ENCODE assay signal across 32 cellular contexts in the genomic region with DNA sequence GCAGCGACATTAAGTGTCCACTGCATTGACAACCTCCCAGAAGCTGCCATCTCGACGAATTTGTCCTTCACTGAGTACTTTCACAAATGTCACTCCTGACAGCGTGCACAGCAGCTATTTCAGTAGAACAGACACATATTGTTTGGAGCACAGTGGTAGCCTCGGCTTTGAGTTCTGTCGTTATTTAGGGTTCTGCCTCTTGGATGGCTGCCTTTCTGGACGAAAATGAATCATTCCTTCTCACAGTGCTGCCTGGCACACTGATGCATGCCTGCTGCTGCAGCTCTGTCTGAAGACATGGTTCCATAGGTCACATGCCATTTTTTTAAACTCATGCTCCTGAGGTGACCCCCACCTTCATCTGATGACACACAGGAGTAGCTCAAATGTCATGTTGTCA.
DNase-seq lines count a peak whose midpoint lies in the region; ATAC-seq and TF ChIP-seq lines count a peak whose summit lies in the region.
"Had no signal": no experiment of that assay in that cellular context is flagged by ENCODE, and none has a peak within 500 bp of the region (broad histone marks: within the 10 kb centered on the region; RNA-seq: fewer than 3 reads in every experiment).

No MANE protein-coding gene starts in this region.

- ATAC-seq in left ventricle myocardium superior (peak; percentile 62), WTC11 (no peak), upper lobe of left lung (ENCODE audit: low FRiP score in 2 of 2) (no peak)
- ATAC-seq: A549; left lobe of liver; stimulated activated effector memory CD8-positive, alpha-beta T cell treated with anti-CD3 and anti-CD28 coated beads, Interleukin-12 subunit alpha, Interleukin-12 subunit beta, amount 100 ng/mL, for 72 hours had no signal

- no peaks in the 10 kb centered on the region for H3K36me3 Mint-ChIP-seq in WTC11
- H3K36me3 Mint-ChIP-seq: activated CD4-positive, alpha-beta memory T cell treated with anti-CD3 and anti-CD28 coated beads for 36 hours; activated naive CD4-positive, alpha-beta T cell treated with anti-CD3 and anti-CD28 coated beads, Interleukin-2, amount 50 U/mL, for 24 hours; naive B cell; stimulated activated effector memory CD8-positive, alpha-beta T cell treated with anti-CD3 and anti-CD28 coated beads, Interleukin-12 subunit alpha, Interleukin-12 subunit beta, amount 100 ng/mL, for 72 hours had no signal

- H3K27ac Mint-ChIP-seq in WTC11, result no peak overlapping the region
- H3K27ac Mint-ChIP-seq: activated CD4-positive, alpha-beta memory T cell treated with anti-CD3 and anti-CD28 coated beads for 36 hours; activated naive CD4-positive, alpha-beta T cell treated with anti-CD3 and anti-CD28 coated beads, Interleukin-2, amount 50 U/mL, for 24 hours; B cell; naive B cell; stimulated activated effector memory CD8-positive, alpha-beta T cell treated with anti-CD3 and anti-CD28 coated beads, Interleukin-12 subunit alpha, Interleukin-12 subunit beta, amount 100 ng/mL, for 72 hours; T-helper 1 cell treated with Interleukin-12 subunit alpha and Interleukin-12 subunit beta and Interleukin-4 antibody, amounts not matched to agents 30 μg/mL and 1 μg/mL, for 36 hours had no signal

- H3K27ac ChIP-seq in upper lobe of left lung, result no peak overlapping the region
- H3K27ac ChIP-seq: A549, GM23248, heart right ventricle, HL-60, Peyer's patch, SK-N-MC, uterus had no signal

- DNase-seq in left ventricle myocardium superior (no peak), cardiac septum (ENCODE audit: low spot score) (no peak), globus pallidus (ENCODE audit: low spot score) (peak; percentile 85), nucleus accumbens (lab: John Stamatoyannopoulos, UW) (peak in 36 of 56 donors; percentile 5 to 74 (median 33)), WTC11 (ENCODE audit: low spot score) (no peak), BE2C (no peak), upper lobe of left lung (no peak)
- no peak for DNase-seq in stimulated activated CD4-positive, alpha-beta T cell treated with anti-CD3 and anti-CD28 coated beads, Interleukin-1b, Interleukin-23, amount 100 ng/mL, for 48 hours
- DNase-seq: activated CD4-positive, alpha-beta memory T cell treated with anti-CD3 and anti-CD28 coated beads for 36 hours; activated CD4-positive, CD25-positive, alpha-beta regulatory T cell treated with anti-CD3 and anti-CD28 coated beads, Interleukin-2, amount 50 U/mL, for 72 hours; activated CD8-positive, alpha-beta memory T cell treated with anti-CD3 and anti-CD28 coated beads, Interleukin-2, amount 50 U/mL, for 48 hours; aorta; GM23248; heart right ventricle; naive B cell; NCI-H1417; NCI-H2029 treated with DMSO at 0.1 percent for 48 hours; NCI-H2227 treated with DMSO at 0.1 percent for 48 hours; NCI-H526 treated with DMSO at 0.1 percent for 48 hours; Peyer's patch; right cardiac atrium; stimulated activated CD4-positive, alpha-beta T cell treated with anti-CD3 and anti-CD28 coated beads, Interleukin-4, amount 100 ng/mL, for 24 hours; uterus had no signal

- POLR2A ChIA-PET in WTC11 (lab: Charles Lee), result no interaction called here

- H3K36me3 ChIP-seq in BE2C, result no peaks in the 10 kb centered on the region
- no peaks in the 10 kb centered on the region for H3K36me3 ChIP-seq in upper lobe of left lung
- H3K36me3 ChIP-seq: heart right ventricle, Peyer's patch, uterus had no signal

- no peak for TF ChIP-seq EP300 in upper lobe of left lung (IDR thresholded peaks at IDR 0.05)

- H3K4me3 ChIP-seq in BE2C (ENCODE audit: low read depth, low read length), result no peak overlapping the region
- no peak overlapping the region for H3K4me3 ChIP-seq in upper lobe of left lung
- H3K4me3 ChIP-seq: A549, GM23248, heart right ventricle, Peyer's patch, SK-N-MC, uterus had no signal

- H3K9me3 ChIP-seq in BE2C, result no peaks in the 10 kb centered on the region
- no peaks in the 10 kb centered on the region for H3K9me3 ChIP-seq in upper lobe of left lung
- H3K9me3 ChIP-seq: A549, Peyer's patch, uterus had no signal

- no peaks in the 10 kb centered on the region for H3K27me3 Mint-ChIP-seq in WTC11 (ENCODE audit: low read depth)
- H3K27me3 Mint-ChIP-seq: activated CD4-positive, alpha-beta memory T cell treated with anti-CD3 and anti-CD28 coated beads for 36 hours; activated naive CD4-positive, alpha-beta T cell treated with anti-CD3 and anti-CD28 coated beads, Interleukin-2, amount 50 U/mL, for 24 hours; B cell; central memory CD8-positive, alpha-beta T cell; naive B cell had no signal

- no peak overlapping the region for H3K4me3 Mint-ChIP-seq in WTC11
- H3K4me3 Mint-ChIP-seq: activated CD4-positive, alpha-beta memory T cell treated with anti-CD3 and anti-CD28 coated beads for 36 hours; activated naive CD4-positive, alpha-beta T cell treated with anti-CD3 and anti-CD28 coated beads, Interleukin-2, amount 50 U/mL, for 24 hours; B cell; central memory CD8-positive, alpha-beta T cell; naive B cell; stimulated activated effector memory CD8-positive, alpha-beta T cell treated with anti-CD3 and anti-CD28 coated beads, Interleukin-12 subunit alpha, Interleukin-12 subunit beta, amount 100 ng/mL, for 72 hours; T-helper 1 cell treated with Interleukin-12 subunit alpha and Interleukin-12 subunit beta and Interleukin-4 antibody, amounts not matched to agents 30 μg/mL and 1 μg/mL, for 36 hours had no signal

- intact Hi-C loops in left ventricle myocardium superior (cut with micrococcal nuclease) (no loop called here), cardiac septum (cut with DNase I) (no loop called here)

- no peak for TF ChIP-seq POLR2A in upper lobe of left lung (IDR thresholded peaks at IDR 0.05)

- CTCF ChIA-PET in WTC11 (lab: Charles Lee), result no interaction called here

- no peaks in the 10 kb centered on the region for H3K4me1 ChIP-seq in BE2C
- no peaks in the 10 kb centered on the region for H3K4me1 ChIP-seq in upper lobe of left lung
- H3K4me1 ChIP-seq: A549, heart right ventricle, Peyer's patch, uterus had no signal

- H3K9me3 Mint-ChIP-seq in WTC11, result peaks cover 18% of the 10 kb centered on the region
- H3K9me3 Mint-ChIP-seq: activated CD4-positive, alpha-beta memory T cell treated with anti-CD3 and anti-CD28 coated beads for 36 hours had no signal

- H3K27me3 ChIP-seq in BE2C (no peaks in the 10 kb centered on the region), upper lobe of left lung (no peaks in the 10 kb centered on the region)
- H3K27me3 ChIP-seq: heart right ventricle, Peyer's patch, uterus had no signal

- WGBS in upper lobe of left lung, 2 donors, result 79 to 80% methylated on average over 7 of the region's 7 CpGs

- no peak for TF ChIP-seq CTCF in WTC11 (IDR thresholded peaks at IDR 0.05)
- TF ChIP-seq CTCF in BE2C (IDR thresholded peaks at IDR 0.05; ENCODE audit: low read depth, low read length), result no peak
- TF ChIP-seq CTCF in upper lobe of left lung (IDR thresholded peaks at IDR 0.05), result no peak

- no peaks in the 10 kb centered on the region for H3K4me1 Mint-ChIP-seq in WTC11
- H3K4me1 Mint-ChIP-seq: activated naive CD4-positive, alpha-beta T cell treated with anti-CD3 and anti-CD28 coated beads, Interleukin-2, amount 50 U/mL, for 24 hours; B cell; central memory CD8-positive, alpha-beta T cell; naive B cell; stimulated activated effector memory CD8-positive, alpha-beta T cell treated with anti-CD3 and anti-CD28 coated beads, Interleukin-12 subunit alpha, Interleukin-12 subunit beta, amount 100 ng/mL, for 72 hours had no signal

TF ChIP-seq in WTC11, 78 proteins besides CTCF, POLR2A, EP300 and RAD21:
- no peak for TF ChIP-seq SMAD3 (CRISPR knock-in tag; IDR thresholded peaks at IDR 0.05; ENCODE audit: borderline replicate concordance)
- TF ChIP-seq, protein P1, sequence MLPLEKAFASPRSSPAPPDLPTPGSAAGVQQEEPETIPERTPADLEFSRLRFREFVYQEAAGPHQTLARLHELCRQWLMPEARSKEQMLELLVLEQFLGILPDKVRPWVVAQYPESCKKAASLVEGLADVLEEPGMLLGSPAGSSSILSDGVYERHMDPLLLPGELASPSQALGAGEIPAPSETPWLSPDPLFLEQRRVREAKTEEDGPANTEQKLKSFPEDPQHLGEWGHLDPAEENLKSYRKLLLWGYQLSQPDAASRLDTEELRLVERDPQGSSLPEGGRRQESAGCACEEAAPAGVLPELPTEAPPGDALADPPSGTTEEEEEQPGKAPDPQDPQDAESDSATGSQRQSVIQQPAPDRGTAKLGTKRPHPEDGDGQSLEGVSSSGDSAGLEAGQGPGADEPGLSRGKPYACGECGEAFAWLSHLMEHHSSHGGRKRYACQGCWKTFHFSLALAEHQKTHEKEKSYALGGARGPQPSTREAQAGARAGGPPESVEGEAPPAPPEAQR (CRISPR knock-in tag; IDR thresholded peaks at IDR 0.05), result no peak
- no peak for TF ChIP-seq ZNF121 (CRISPR knock-in tag; IDR thresholded peaks at IDR 0.05)

Comparison
In these comparisons a context has a peak if more than half of its experiments do, and no peak if none do; other contexts are left out.
1. DNase-seq: peak in globus pallidus (single experiment) and nucleus accumbens (36 of 56); none in left ventricle myocardium superior (single experiment), cardiac septum (single experiment), WTC11 (single experiment), BE2C (single experiment), stimulated activated CD4-positive, alpha-beta T cell treated with anti-CD3 and anti-CD28 coated beads, Interleukin-1b, Interleukin-23, amount 100 ng/mL, for 48 hours (single experiment) and upper lobe of left lung (0 of 2).